In the genomic region with DNA sequence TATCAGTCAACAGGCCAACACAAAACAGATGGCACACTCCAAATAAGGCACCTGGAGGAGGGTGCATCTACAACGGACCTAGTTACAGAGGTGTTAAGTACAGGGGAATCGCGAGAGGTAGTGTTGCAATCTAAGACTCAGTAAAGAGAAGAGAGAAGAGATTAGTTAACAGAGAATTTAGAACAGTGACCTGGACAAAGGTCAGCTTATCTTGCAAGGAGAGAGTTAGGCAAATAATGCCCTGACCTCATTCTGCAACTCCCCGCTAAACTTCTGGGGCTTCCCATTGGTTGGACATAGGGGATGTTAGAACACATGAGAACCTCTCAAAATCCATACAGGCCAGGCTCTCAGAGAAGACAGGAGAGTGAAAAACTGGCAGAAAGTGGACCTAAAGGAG, we compare ENCODE assay signal across 25 cellular contexts.
"Had no signal": no experiment of that assay in that cellular context is flagged by ENCODE, and none has a peak within 500 bp of the region (broad histone marks: within the 10 kb centered on the region; RNA-seq: fewer than 3 reads in every experiment).

No MANE protein-coding gene starts in this region.

- DNase-seq: colonic mucosa; cortex of kidney; effector CD8-positive, alpha-beta T cell; effector memory CD8-positive, alpha-beta T cell; endodermal cell; erythroblast; esophagus squamous epithelium; foreskin fibroblast; foreskin melanocyte; gastrocnemius medialis; glutamatergic neuron; head of caudate nucleus; heart right ventricle; hippocampal formation; left cardiac atrium; left ventricle myocardium inferior; lower lobe of right lung; mesenchymal stem cell; mucosa of descending colon; naive B cell had no signal

- H3K27me3 ChIP-seq: colonic mucosa, esophagus squamous epithelium, gastrocnemius medialis, heart right ventricle had no signal

- H3K36me3 ChIP-seq: colonic mucosa, esophagus squamous epithelium, gastrocnemius medialis, heart right ventricle, left ventricle myocardium inferior, lower lobe of right lung had no signal

- ATAC-seq: effector memory CD8-positive, alpha-beta T cell; esophagus mucosa; gastrocnemius medialis; heart right ventricle; left cardiac atrium; lower lobe of right lung; mucosa of descending colon had no signal

- H3K27ac ChIP-seq: colonic mucosa, epithelial cell of prostate, esophagus squamous epithelium, gastrocnemius medialis, heart right ventricle, left ventricle myocardium inferior, lower lobe of right lung had no signal

- H3K4me1 ChIP-seq: colonic mucosa, esophagus squamous epithelium, gastrocnemius medialis, heart right ventricle, left ventricle myocardium inferior, lower lobe of right lung had no signal

- FAIRE-seq: endometrium, islet of Langerhans, keratinocyte had no signal

- H3K9me3 ChIP-seq: colonic mucosa, gastrocnemius medialis, lower lobe of right lung, mucosa of descending colon had no signal

- H3K4me3 ChIP-seq: colonic mucosa, esophagus squamous epithelium, gastrocnemius medialis, heart right ventricle, left ventricle myocardium inferior, lower lobe of right lung, mucosa of descending colon had no signal
